In genomic region chr22:27306771-27307170, GRCh38 we compare ENCODE assay signal across 19 cellular contexts.
DNase-seq lines count a peak whose midpoint lies in the region; ATAC-seq and TF ChIP-seq lines count a peak whose summit lies in the region.
"Had no signal": no experiment of that assay in that cellular context is flagged by ENCODE, and none has a peak within 500 bp of the region (broad histone marks: within the 10 kb centered on the region; RNA-seq: fewer than 3 reads in every experiment).

No MANE protein-coding gene starts in this region.

- no peak overlapping the region for H3K9ac ChIP-seq in colonic mucosa (ENCODE audit: low read depth in 2 of 2, low read length in 2 of 2)
- H3K9ac ChIP-seq: BLaER1 had no signal

- H3K4me1 ChIP-seq in colonic mucosa (peaks cover 5% of the 10 kb centered on the region), testis (peaks cover 10% of the 10 kb centered on the region)
- H3K4me1 ChIP-seq in CD8-positive, alpha-beta memory T cell (ENCODE audit: insufficient read depth, low read length), result no peaks in the 10 kb centered on the region
- H3K4me1 ChIP-seq: A549 had no signal

- no peaks in the 10 kb centered on the region for H3K27me3 ChIP-seq in colonic mucosa
- H3K27me3 ChIP-seq in testis, result no peaks in the 10 kb centered on the region
- H3K27me3 ChIP-seq in CD8-positive, alpha-beta memory T cell (ENCODE audit: insufficient read depth, low read length, poor library complexity, severe bottlenecking), result no peaks in the 10 kb centered on the region
- H3K27me3 ChIP-seq: BLaER1 had no signal

- no peak for TF ChIP-seq POLR2A in testis (IDR thresholded peaks at IDR 0.05)

- H3K27me3 Mint-ChIP-seq in nephron (ENCODE audit: low read depth), result peaks cover 10% of the 10 kb centered on the region
- peaks cover 3 to 4% of the 10 kb centered on the region in 2 donors for H3K27me3 Mint-ChIP-seq in CD8-positive, alpha-beta memory T cell

- no peak overlapping the region for H3K4me3 Mint-ChIP-seq in nephron
- no peak overlapping the region for H3K4me3 Mint-ChIP-seq in CD8-positive, alpha-beta memory T cell
- H3K4me3 Mint-ChIP-seq: CD14-positive monocyte; CD4-positive, alpha-beta memory T cell; H9; IgD-negative memory B cell had no signal

- H3K9me3 Mint-ChIP-seq in nephron, result no peaks in the 10 kb centered on the region
- peaks cover 0 to 5% (median 0%) of the 10 kb centered on the region in 5 donors for H3K9me3 Mint-ChIP-seq in CD8-positive, alpha-beta memory T cell

- peak overlapping the region in 2 of 3 experiments; percentile 88 to 94 for H3K27ac Mint-ChIP-seq in nephron
- no peak overlapping the region for H3K27ac Mint-ChIP-seq in CD8-positive, alpha-beta memory T cell
- H3K27ac Mint-ChIP-seq: CD14-positive monocyte; CD4-positive, alpha-beta memory T cell; H9; IgD-negative memory B cell had no signal

- H3K4me3 ChIP-seq in colonic mucosa, result no peak overlapping the region
- no peak overlapping the region for H3K4me3 ChIP-seq in testis
- no peak overlapping the region for H3K4me3 ChIP-seq in CD8-positive, alpha-beta memory T cell (ENCODE audit: low read length)
- H3K4me3 ChIP-seq: A549, BLaER1 had no signal

- intact Hi-C loops in colonic mucosa (cut with DNase I), result no loop called here
- intact Hi-C loops in testis (cut with DNase I; ENCODE audit: low total_unique reads), result no loop called here
- intact Hi-C loops in left ventricle myocardium superior (cut with micrococcal nuclease), result no loop called here

- CTCF ChIA-PET in CD8-positive, alpha-beta memory T cell (lab: Charles Lee), result no interaction called here

- peaks cover 36% of the 10 kb centered on the region for H3K4me1 Mint-ChIP-seq in nephron
- peaks cover 0 to 9% (median 0%) of the 10 kb centered on the region in 3 donors for H3K4me1 Mint-ChIP-seq in CD8-positive, alpha-beta memory T cell
- H3K4me1 Mint-ChIP-seq: CD14-positive monocyte, IgD-negative memory B cell had no signal

- POLR2A ChIA-PET in CD8-positive, alpha-beta memory T cell (lab: Charles Lee), result no interaction called here

- TF ChIP-seq CTCF in colonic mucosa (IDR thresholded peaks at IDR 0.05) (no peak), nephron (IDR thresholded peaks at IDR 0.05; ENCODE audit: unreplicated experiment in 3 of 3) (no peak), testis (IDR thresholded peaks at IDR 0.05) (no peak)

- DNase-seq in DMS 273 (lab: John Stamatoyannopoulos, UW; ENCODE audit: unreplicated experiment) (peak; percentile 2), DMS 273 treated with DMSO at 0.1 percent for 48 hours (lab: John Stamatoyannopoulos, UW) (no peak), colonic mucosa (peak; percentile 25), testis (no peak), NCI-H2196 (lab: John Stamatoyannopoulos, UW; ENCODE audit: unreplicated experiment) (no peak), left ventricle myocardium superior (no peak)
- DNase-seq in CD8-positive, alpha-beta memory T cell, result no peak
- DNase-seq: AML-193; Calu3; CD4-positive, alpha-beta memory T cell; GDM1; H9 had no signal

- 79 to 95% methylated on average over 1 of the region's 1 CpG for WGBS in testis, 2 donors

- no peak for ATAC-seq in left ventricle myocardium superior
- ATAC-seq: A549, HepG2 had no signal

- no peaks in the 10 kb centered on the region for H3K9me3 ChIP-seq in colonic mucosa
- no peaks in the 10 kb centered on the region for H3K9me3 ChIP-seq in testis
- H3K9me3 ChIP-seq in CD8-positive, alpha-beta memory T cell (ENCODE audit: low read length), result no peaks in the 10 kb centered on the region
- H3K9me3 ChIP-seq: A549, BLaER1 had no signal

- no peaks in the 10 kb centered on the region for H3K36me3 Mint-ChIP-seq in nephron (ENCODE audit: low read depth)
- peaks cover 0 to 3% (median 0%) of the 10 kb centered on the region in 3 donors for H3K36me3 Mint-ChIP-seq in CD8-positive, alpha-beta memory T cell
- H3K36me3 Mint-ChIP-seq: CD14-positive monocyte; CD4-positive, alpha-beta memory T cell had no signal

- H3K27ac ChIP-seq in colonic mucosa (no peak overlapping the region), testis (no peak overlapping the region)
- no peak overlapping the region for H3K27ac ChIP-seq in CD8-positive, alpha-beta memory T cell (ENCODE audit: low read depth, low read length)
- H3K27ac ChIP-seq: 22Rv1, A549, BLaER1 had no signal

- H3K36me3 ChIP-seq in colonic mucosa (no peaks in the 10 kb centered on the region), testis (ENCODE audit: low read depth, missing control alignments) (no peaks in the 10 kb centered on the region)
- H3K36me3 ChIP-seq in CD8-positive, alpha-beta memory T cell (ENCODE audit: insufficient read depth, low read length), result no peaks in the 10 kb centered on the region
- H3K36me3 ChIP-seq: BLaER1 had no signal

Comparison
In these comparisons a context has a peak if more than half of its experiments do, and no peak if none do; other contexts are left out.
1. DNase-seq: peak in DMS 273 (single experiment) and colonic mucosa (single experiment); none in DMS 273 treated with DMSO at 0.1 percent for 48 hours (single experiment), testis (single experiment), CD8-positive, alpha-beta memory T cell (0 of 5), NCI-H2196 (single experiment) and left ventricle myocardium superior (single experiment).
2. H3K27ac Mint-ChIP-seq: peak in nephron (2 of 3); none in CD8-positive, alpha-beta memory T cell (0 of 8).